8 cellular contexts compared by ENCODE assay signal in genomic region chr17:20226814-20227482, GRCh38.
DNase-seq lines count a peak whose midpoint lies in the region; ATAC-seq, FAIRE-seq and TF ChIP-seq lines count a peak whose summit lies in the region.

No MANE protein-coding gene starts in this region.

- no peaks in the 10 kb centered on the region for H3K9me3 ChIP-seq in CD4-positive, alpha-beta T cell (ENCODE audit: control insufficient read depth, low read length)

- no peaks in the 10 kb centered on the region for H3K9me3 Mint-ChIP-seq in CD4-positive, alpha-beta T cell

- peak; percentile 66 to 85 (median 74) for DNase-seq in CD4-positive, alpha-beta T cell
- peak; percentile 65 for DNase-seq in H54 (ENCODE audit: insufficient read length, low spot score)
- DNase-seq in NCI-H2171 (lab: John Stamatoyannopoulos, UW) = peak; percentile 52
- peak; percentile 42 to 74 for DNase-seq in T47D (ENCODE audit: low read depth in 1 of 2, low spot score in 1 of 2)
- peak; percentile 91 for DNase-seq in inferior parietal cortex (ENCODE audit: extremely low spot score)
- DNase-seq in stimulated activated CD4-positive, alpha-beta T cell treated with anti-CD3 and anti-CD28 coated beads, Interleukin-15, amount 100 ng/mL, for 1 hour (ENCODE audit: low read depth in 1 of 2, low spot score in 1 of 2) = peak; percentile 58 to 75

- TF ChIP-seq POLR2A in H54 (IDR thresholded peaks at IDR 0.05; ENCODE audit: low read depth, low read length) = no peak

- TF ChIP-seq CTCF in CD4-positive, alpha-beta T cell (IDR thresholded peaks at IDR 0.05) = peak; percentile 89
- peak; percentile 86 for TF ChIP-seq CTCF in WI38 (IDR thresholded peaks at IDR 0.05; ENCODE audit: low read depth, low read length)

- H3K4me3 Mint-ChIP-seq in CD4-positive, alpha-beta T cell = no peak overlapping the region

- in situ Hi-C loops in T47D (cut with HindIII; ENCODE audit: low pct_unique_long_range_greater_than_20kb, low sequenced_read_pairs) = no loop called here

- peak; percentile 50 for FAIRE-seq in H54 (lab: Jason Lieb, UNC)

- intact Hi-C loops in CD4-positive, alpha-beta T cell (cut with DNase I, micrococcal nuclease) = loop anchor here (1.0 kb wide), 2 partner anchors 93 to 106 kb away; no protein-coding TSS in a partner anchor

- POLR2A ChIA-PET in CD4-positive, alpha-beta T cell (lab: Charles Lee) = interaction anchor here (0.9 to 1.0 kb wide), 2 partner anchors 64 to 94 kb away, joined by 4 read pairs; no protein-coding TSS in a partner anchor

- no peak overlapping the region for H3K4me3 ChIP-seq in WI38 (ENCODE audit: low read depth, low read length)

- peaks cover 26% of the 10 kb centered on the region for H3K4me1 Mint-ChIP-seq in CD4-positive, alpha-beta T cell (ENCODE audit: low read depth)

- no peaks in the 10 kb centered on the region for H3K27me3 ChIP-seq in CD4-positive, alpha-beta T cell (ENCODE audit: control insufficient read depth, insufficient read depth, low read length)

- CTCF ChIA-PET in CD4-positive, alpha-beta T cell (lab: Charles Lee) = interaction anchor here (0.6 to 2.3 kb wide), 9 partner anchors 10 to 106 kb away, joined by 3 to 23 read pairs (median 4); no protein-coding TSS in a partner anchor

- peak; percentile 100 for ATAC-seq in CD4-positive, alpha-beta T cell (ENCODE audit: poor library complexity)
- no peak for ATAC-seq in GM18870 (IDR thresholded peaks at IDR 0.05; ENCODE audit: unreplicated experiment)

- no peaks in the 10 kb centered on the region for H3K27me3 Mint-ChIP-seq in CD4-positive, alpha-beta T cell

- no peak overlapping the region for H3K27ac Mint-ChIP-seq in CD4-positive, alpha-beta T cell

- no peaks in the 10 kb centered on the region for H3K36me3 Mint-ChIP-seq in CD4-positive, alpha-beta T cell (ENCODE audit: low read depth)

- no peak overlapping the region for H3K27ac ChIP-seq in CD4-positive, alpha-beta T cell (ENCODE audit: low read depth, low read length)
